In the genomic region with DNA sequence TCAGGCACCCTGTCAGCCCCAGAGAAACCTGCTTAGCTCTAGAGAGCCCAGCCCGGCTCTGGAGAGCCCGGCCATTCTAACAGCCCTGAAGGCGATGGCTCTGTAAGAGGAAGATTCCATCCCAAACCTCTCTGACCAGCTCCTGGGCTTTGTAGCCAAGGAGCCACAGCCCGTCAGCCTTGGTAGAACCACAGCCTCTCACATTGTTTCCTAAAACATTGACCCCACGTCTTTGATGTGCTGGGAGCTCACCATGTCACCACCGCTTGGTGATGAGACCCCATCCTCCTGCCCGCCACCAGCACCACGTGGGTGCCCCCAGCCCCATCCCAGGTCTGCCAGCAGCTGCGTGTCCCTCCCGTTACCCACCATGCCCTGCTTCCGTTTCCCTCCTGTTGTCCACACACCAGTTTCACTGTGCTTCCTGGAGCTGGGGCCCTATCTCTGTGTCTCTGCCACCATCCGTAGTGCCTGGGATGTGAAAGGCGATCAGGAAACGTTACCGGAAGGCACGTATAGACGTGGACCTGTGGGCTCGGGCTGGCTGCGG, we compare ENCODE assay signal across 11 cellular contexts.
DNase-seq lines count a peak whose midpoint lies in the region; ATAC-seq and TF ChIP-seq lines count a peak whose summit lies in the region.
"Had no signal": no experiment of that assay in that cellular context is flagged by ENCODE, and none has a peak within 500 bp of the region (broad histone marks: within the 10 kb centered on the region; RNA-seq: fewer than 3 reads in every experiment).

No MANE protein-coding gene starts in this region.

- peak; percentile 7 for ATAC-seq in HG02759 (IDR thresholded peaks at IDR 0.05; ENCODE audit: unreplicated experiment)

- no peak overlapping the region for H3K4me3 Mint-ChIP-seq in T-helper 2 cell treated with Interferon-gamma antibody and Interleukin-4, amounts not matched to agents 5 μg/mL and 100 μg/mL, for 36 hours
- no peak overlapping the region for H3K4me3 Mint-ChIP-seq in neural crest cell
- H3K4me3 Mint-ChIP-seq: activated T-cell treated with anti-CD3 and anti-CD28 coated beads, Interleukin-2, amount 50 U/mL, for 72 hours had no signal

- H3K9me3 Mint-ChIP-seq in T-helper 2 cell treated with Interferon-gamma antibody and Interleukin-4, amounts not matched to agents 5 μg/mL and 100 μg/mL, for 36 hours, result peaks cover 20% of the 10 kb centered on the region
- no peaks in the 10 kb centered on the region for H3K9me3 Mint-ChIP-seq in neural crest cell

- TF ChIP-seq POLR2A in esophagus muscularis mucosa (IDR thresholded peaks at IDR 0.05; ENCODE audit: low read depth), result no peak

- peak; percentile 7 for TF ChIP-seq CTCF in coronary artery (IDR thresholded peaks at IDR 0.05)
- TF ChIP-seq CTCF in neural crest cell (conservative IDR thresholded peaks at IDR 0.05), result peak; percentile 13
- no peak for TF ChIP-seq CTCF in foreskin fibroblast (IDR thresholded peaks at IDR 0.05; ENCODE audit: low read depth, low read length)
- TF ChIP-seq CTCF in esophagus muscularis mucosa (IDR thresholded peaks at IDR 0.05), result peak in 1 of 3 experiments; percentile 16

- peaks cover 6 to 12% (median 8%) of the 10 kb centered on the region in 4 donors for H3K4me1 ChIP-seq in esophagus muscularis mucosa

- TF ChIP-seq EP300 in esophagus muscularis mucosa (IDR thresholded peaks at IDR 0.05), result no peak

- H3K9me3 ChIP-seq in esophagus muscularis mucosa, result no peaks in the 10 kb centered on the region
- H3K9me3 ChIP-seq: gastroesophageal sphincter had no signal

- WGBS in esophagus muscularis mucosa, result 91% methylated on average over 14 of the region's 19 CpGs

- DNase-seq in T-helper 2 cell treated with Interferon-gamma antibody and Interleukin-4, amounts not matched to agents 5 μg/mL and 100 μg/mL, for 36 hours (ENCODE audit: low spot score), result no peak
- no peak for DNase-seq in T-helper 2 cell
- no peak for DNase-seq in coronary artery (ENCODE audit: low spot score)
- DNase-seq in neural crest cell (ENCODE audit: low read depth, low spot score), result no peak
- no peak for DNase-seq in activated CD8-positive, alpha-beta memory T cell treated with anti-CD3 and anti-CD28 coated beads, Interleukin-2, amount 50 U/mL, for 4 hours
- no peak for DNase-seq in foreskin fibroblast
- DNase-seq in esophagus muscularis mucosa (ENCODE audit: extremely low spot score), result no peak
- DNase-seq: NCI-H524 treated with DMSO at 0.1 percent for 48 hours had no signal

- peak overlapping the region; percentile 72 for H3K27ac Mint-ChIP-seq in T-helper 2 cell treated with Interferon-gamma antibody and Interleukin-4, amounts not matched to agents 5 μg/mL and 100 μg/mL, for 36 hours
- peak overlapping the region; percentile 75 for H3K27ac Mint-ChIP-seq in neural crest cell (ENCODE audit: unreplicated experiment)
- H3K27ac Mint-ChIP-seq: activated T-cell treated with anti-CD3 and anti-CD28 coated beads, Interleukin-2, amount 50 U/mL, for 72 hours had no signal

- H3K36me3 ChIP-seq in esophagus muscularis mucosa, result peaks cover 4 to 61% (median 36%) of the 10 kb centered on the region in 4 donors

- no peak overlapping the region for H3K4me3 ChIP-seq in coronary artery
- no peak overlapping the region for H3K4me3 ChIP-seq in foreskin fibroblast (ENCODE audit: low read depth in 1 of 2, low read length in 2 of 2)
- H3K4me3 ChIP-seq in esophagus muscularis mucosa, result no peak overlapping the region

- intact Hi-C loops in esophagus muscularis mucosa (cut with DNase I), result loop anchor here (2.0 kb wide), 1 partner anchor 234 kb away; no protein-coding TSS in a partner anchor

- peaks cover 36% of the 10 kb centered on the region for H3K36me3 Mint-ChIP-seq in T-helper 2 cell treated with Interferon-gamma antibody and Interleukin-4, amounts not matched to agents 5 μg/mL and 100 μg/mL, for 36 hours (ENCODE audit: low read depth)
- H3K36me3 Mint-ChIP-seq in neural crest cell (ENCODE audit: low read depth), result peaks cover 4% of the 10 kb centered on the region

- H3K27me3 Mint-ChIP-seq in T-helper 2 cell treated with Interferon-gamma antibody and Interleukin-4, amounts not matched to agents 5 μg/mL and 100 μg/mL, for 36 hours (ENCODE audit: low read depth), result peaks cover 4% of the 10 kb centered on the region
- H3K27me3 Mint-ChIP-seq in neural crest cell (ENCODE audit: low read depth), result no peaks in the 10 kb centered on the region

- H3K4me1 Mint-ChIP-seq in T-helper 2 cell treated with Interferon-gamma antibody and Interleukin-4, amounts not matched to agents 5 μg/mL and 100 μg/mL, for 36 hours (ENCODE audit: low read depth), result peaks cover 17% of the 10 kb centered on the region
- peaks cover 7% of the 10 kb centered on the region for H3K4me1 Mint-ChIP-seq in neural crest cell

- no peaks in the 10 kb centered on the region for H3K27me3 ChIP-seq in esophagus muscularis mucosa
- H3K27me3 ChIP-seq: gastroesophageal sphincter had no signal

- no peak overlapping the region for H3K27ac ChIP-seq in coronary artery
- H3K27ac ChIP-seq in esophagus muscularis mucosa (replicated peaks in 1 of 4), result no peak overlapping the region
